Comparison of ENCODE assay signal across 20 cellular contexts in genomic region chr11:23112390-23112789, GRCh38.
A peak's percentile ranks its signal among the peaks of the same experiment; 100 is the strongest.
DNase-seq lines count a peak whose midpoint lies in the region; ATAC-seq, FAIRE-seq and TF ChIP-seq lines count a peak whose summit lies in the region.
"Had no signal": no experiment of that assay in that cellular context is flagged by ENCODE, and none has a peak within 500 bp of the region (broad histone marks: within the 10 kb centered on the region; RNA-seq: fewer than 3 reads in every experiment).

No MANE protein-coding gene starts in this region.

- no peak overlapping the region for H3K27ac Mint-ChIP-seq in CD8-positive, alpha-beta memory T cell

- BruUV-seq in HepG2 (replicated peaks; lab: Mats Ljungman, UMichigan) = no TSS peak

- H3K4me2 ChIP-seq in HepG2 (ENCODE audit: low read depth, low read length) (peak overlapping the region; percentile 61; the same call in 1 of the 2 replicates), OCI-LY1 (ENCODE audit: low read length) (peak overlapping the region; percentile 59)
- H3K4me2 ChIP-seq: A549, PC-9 had no signal

- no peaks in the 10 kb centered on the region for H3K79me2 ChIP-seq in HepG2 (ENCODE audit: insufficient read depth, low read length)
- H3K79me2 ChIP-seq in OCI-LY1 (ENCODE audit: insufficient read depth, low read length) = no peaks in the 10 kb centered on the region

- intact Hi-C loops in HepG2 (cut with micrococcal nuclease; ENCODE audit: unreplicated experiment) = no loop called here
- intact Hi-C loops in right lobe of liver (cut with DNase I) = no loop called here
- intact Hi-C loops in Right ventricle myocardium superior (cut with DNase I) = no loop called here

- H3K27ac ChIP-seq in HepG2 (ENCODE audit: extremely low read length, insufficient read depth, low read length) = no peak overlapping the region
- H3K27ac ChIP-seq in right lobe of liver = no peak overlapping the region
- peak overlapping the region; percentile 97 for H3K27ac ChIP-seq in OCI-LY1 (ENCODE audit: low read depth, low read length, poor library complexity, severe bottlenecking)
- H3K27ac ChIP-seq in CD8-positive, alpha-beta memory T cell (ENCODE audit: low read depth, low read length) = no peak overlapping the region
- H3K27ac ChIP-seq: A549, PC-9, RWPE1 had no signal

- H2AFZ ChIP-seq in HepG2 (ENCODE audit: low read length) = no peak overlapping the region
- peak overlapping the region; percentile 75; the same call in 1 of the 2 replicates for H2AFZ ChIP-seq in OCI-LY1 (ENCODE audit: low read length)
- H2AFZ ChIP-seq: PC-9 had no signal

- H3K9me2 ChIP-seq in OCI-LY1 (ENCODE audit: low read depth, low read length) = no peaks in the 10 kb centered on the region

- POLR2A ChIA-PET in HepG2 (lab: Yijun Ruan, JAX) = no interaction called here
- POLR2A ChIA-PET in CD8-positive, alpha-beta memory T cell (lab: Charles Lee) = no interaction called here

- H3K27me3 Mint-ChIP-seq in CD8-positive, alpha-beta memory T cell = no peaks in the 10 kb centered on the region

- FAIRE-seq in HepG2 (lab: Jason Lieb, UNC) = no peak
- FAIRE-seq: A549, G401.6, GM19239 had no signal

- H3F3A ChIP-seq in OCI-LY1 (ENCODE audit: insufficient read depth, low read length) = 0 out of 2 replicates have a peak, but pooled peaks cover 5% of the 10 kb centered on the region

- peaks cover 13% of the 10 kb centered on the region for H3K4me1 ChIP-seq in HepG2 (ENCODE audit: insufficient read depth, low read length)
- peaks cover 0 to 7% (median 0%) of the 10 kb centered on the region in 4 donors for H3K4me1 ChIP-seq in right lobe of liver
- H3K4me1 ChIP-seq in OCI-LY1 (ENCODE audit: insufficient read depth, low read length, severe bottlenecking) = peaks cover 44% of the 10 kb centered on the region
- no peaks in the 10 kb centered on the region for H3K4me1 ChIP-seq in CD8-positive, alpha-beta memory T cell (ENCODE audit: insufficient read depth, low read length)
- H3K4me1 ChIP-seq: A549 had no signal

- no peak for TF ChIP-seq RAD21 in HepG2 (CRISPR knock-in tag; IDR thresholded peaks at IDR 0.05)

- in situ Hi-C loops in HepG2 (cut with HindIII; ENCODE audit: extremely low pct_ligation_motif_present, low pct_unique_long_range_greater_than_20kb) = loop anchor here (25.0 kb wide), 1 partner anchor 1275 kb away; no protein-coding TSS in a partner anchor

- no peaks in the 10 kb centered on the region for H3K27me3 ChIP-seq in HepG2 (ENCODE audit: control insufficient read depth in 1 of 2, insufficient read depth in 2 of 2, low read length in 2 of 2)
- H3K27me3 ChIP-seq in right lobe of liver = no peaks in the 10 kb centered on the region
- H3K27me3 ChIP-seq in OCI-LY1 (ENCODE audit: insufficient read depth, low read length) = no peaks in the 10 kb centered on the region
- no peaks in the 10 kb centered on the region for H3K27me3 ChIP-seq in CD8-positive, alpha-beta memory T cell (ENCODE audit: insufficient read depth, low read length, poor library complexity, severe bottlenecking)

- TF ChIP-seq POLR2A in HepG2 (IDR thresholded peaks at IDR 0.05; ENCODE audit: insufficient read depth in 1 of 2, low read depth in 2 of 2, low read length in 2 of 2) (no peak), right lobe of liver (IDR thresholded peaks at IDR 0.05) (no peak)

- CTCF ChIA-PET in HepG2 (lab: Yijun Ruan, JAX; ENCODE audit: low intra/inter-chr PET ratio, low total read pairs) = no interaction called here
- CTCF ChIA-PET in CD8-positive, alpha-beta memory T cell (lab: Charles Lee) = no interaction called here

- H3K36me3 Mint-ChIP-seq in CD8-positive, alpha-beta memory T cell = peaks cover 0 to 5% (median 0%) of the 10 kb centered on the region in 3 donors

- no peaks in the 10 kb centered on the region for H3K9me3 ChIP-seq in HepG2 (ENCODE audit: low read length)
- no peaks in the 10 kb centered on the region for H3K9me3 ChIP-seq in right lobe of liver
- H3K9me3 ChIP-seq in OCI-LY1 (ENCODE audit: low read length) = no peaks in the 10 kb centered on the region
- no peaks in the 10 kb centered on the region for H3K9me3 ChIP-seq in CD8-positive, alpha-beta memory T cell (ENCODE audit: low read length)
- H3K9me3 ChIP-seq: A549 had no signal

- no peak for DNase-seq in HepG2 (ENCODE audit: low spot score)
- DNase-seq in right lobe of liver = no peak
- peak; percentile 13 for DNase-seq in iPS-NIHi7 (ENCODE audit: extremely low spot score)
- no peak for DNase-seq in SK-N-DZ (ENCODE audit: low spot score)
- no peak for DNase-seq in Right ventricle myocardium superior
- no peak for DNase-seq in CD8-positive, alpha-beta memory T cell
- DNase-seq: DND-41, GOT3, KBM-7, NCI-H1930, NCI-H446, NCI-H526 treated with DMSO at 0.1 percent for 48 hours, T-helper 2 cell had no signal

- ATAC-seq in HepG2 = no peak
- no peak for ATAC-seq in right lobe of liver
- ATAC-seq in GM18858 (IDR thresholded peaks at IDR 0.05; ENCODE audit: unreplicated experiment) = no peak
- ATAC-seq in Right ventricle myocardium superior (ENCODE audit: poor library complexity) = no peak

- TF ChIP-seq CTCF in HepG2 (CRISPR knock-in tag; IDR thresholded peaks at IDR 0.05) = no peak
- no peak for TF ChIP-seq CTCF in right lobe of liver (IDR thresholded peaks at IDR 0.05)
- TF ChIP-seq CTCF in OCI-LY1 (IDR thresholded peaks at IDR 0.05; ENCODE audit: low read length) = no peak

- TF ChIP-seq EP300 in HepG2 (IDR thresholded peaks at IDR 0.05; ENCODE audit: low read depth in 2 of 2, low read length in 2 of 2) (no peak), HepG2 (CRISPR knock-in tag; IDR thresholded peaks at IDR 0.05; ENCODE audit: borderline replicate concordance) (no peak)

- no peaks in the 10 kb centered on the region for H3K36me3 ChIP-seq in HepG2 (replicated peaks in 1 of 2; ENCODE audit: control insufficient read depth in 1 of 2, insufficient read depth in 2 of 2, low read length in 2 of 2)
- no peaks in the 10 kb centered on the region for H3K36me3 ChIP-seq in right lobe of liver
- H3K36me3 ChIP-seq in OCI-LY1 (ENCODE audit: insufficient read depth, low read length) = no peaks in the 10 kb centered on the region
- H3K36me3 ChIP-seq in CD8-positive, alpha-beta memory T cell (ENCODE audit: insufficient read depth, low read length) = no peaks in the 10 kb centered on the region

- H3K4me3 Mint-ChIP-seq in CD8-positive, alpha-beta memory T cell = no peak overlapping the region

- 73% methylated on average over 4 of the region's 4 CpGs for WGBS in HepG2 (ENCODE audit: low lambda C conversion rate)
- WGBS in right lobe of liver (ENCODE audit: insufficient coverage, low coverage, low lambda C conversion rate, missing lambda C conversion rate) = 68% methylated on average over 4 of the region's 4 CpGs

- H4K20me1 ChIP-seq in HepG2 (ENCODE audit: insufficient read depth, low read length) (no peaks in the 10 kb centered on the region), OCI-LY1 (ENCODE audit: insufficient read depth, low read length) (no peaks in the 10 kb centered on the region)

- H3K9ac ChIP-seq in HepG2 (ENCODE audit: insufficient read depth, low read depth, low read length) = no peak overlapping the region
- H3K9ac ChIP-seq in OCI-LY1 (ENCODE audit: low read length) = peak overlapping the region; percentile 54

- H3K4me1 Mint-ChIP-seq in CD8-positive, alpha-beta memory T cell = no peaks in the 10 kb centered on the region

- H3K4me3 ChIP-seq in HepG2 (replicated peaks in 1 of 3; ENCODE audit: insufficient read depth in 1 of 3, low read depth in 2 of 3, low read length in 3 of 3) (no peak overlapping the region), right lobe of liver (no peak overlapping the region), OCI-LY1 (ENCODE audit: low read depth, low read length, poor library complexity, severe bottlenecking) (no peak overlapping the region)
- H3K4me3 ChIP-seq in CD8-positive, alpha-beta memory T cell (ENCODE audit: low read length) = no peak overlapping the region
- H3K4me3 ChIP-seq: A549, PC-9 had no signal

- peaks cover 5 to 22% (median 10%) of the 10 kb centered on the region in 5 donors for H3K9me3 Mint-ChIP-seq in CD8-positive, alpha-beta memory T cell

TF ChIP-seq in HepG2, 621 proteins besides CTCF, POLR2A, EP300 and RAD21:
- no peak for TF ChIP-seq ZSCAN20 (CRISPR knock-in tag; IDR thresholded peaks at IDR 0.05; ENCODE audit: borderline replicate concordance)
- no peak for TF ChIP-seq HCFC1 (IDR thresholded peaks at IDR 0.05; ENCODE audit: low read depth, low read length)
- no peak for TF ChIP-seq ZNF740 (CRISPR knock-in tag; IDR thresholded peaks at IDR 0.05)
- no peak for TF ChIP-seq ZUFSP (CRISPR knock-in tag; IDR thresholded peaks at IDR 0.05; ENCODE audit: borderline replicate concordance)
- no peak for TF ChIP-seq ZNF891 (CRISPR knock-in tag; IDR thresholded peaks at IDR 0.05)
- no peak for TF ChIP-seq ASH2L (IDR thresholded peaks at IDR 0.05; ENCODE audit: insufficient read length, low read depth, low read length)
TF ChIP-seq in HepG2: peak in this region for 0.
